Comparison of ENCODE assay signal across 8 cellular contexts in the genomic region with DNA sequence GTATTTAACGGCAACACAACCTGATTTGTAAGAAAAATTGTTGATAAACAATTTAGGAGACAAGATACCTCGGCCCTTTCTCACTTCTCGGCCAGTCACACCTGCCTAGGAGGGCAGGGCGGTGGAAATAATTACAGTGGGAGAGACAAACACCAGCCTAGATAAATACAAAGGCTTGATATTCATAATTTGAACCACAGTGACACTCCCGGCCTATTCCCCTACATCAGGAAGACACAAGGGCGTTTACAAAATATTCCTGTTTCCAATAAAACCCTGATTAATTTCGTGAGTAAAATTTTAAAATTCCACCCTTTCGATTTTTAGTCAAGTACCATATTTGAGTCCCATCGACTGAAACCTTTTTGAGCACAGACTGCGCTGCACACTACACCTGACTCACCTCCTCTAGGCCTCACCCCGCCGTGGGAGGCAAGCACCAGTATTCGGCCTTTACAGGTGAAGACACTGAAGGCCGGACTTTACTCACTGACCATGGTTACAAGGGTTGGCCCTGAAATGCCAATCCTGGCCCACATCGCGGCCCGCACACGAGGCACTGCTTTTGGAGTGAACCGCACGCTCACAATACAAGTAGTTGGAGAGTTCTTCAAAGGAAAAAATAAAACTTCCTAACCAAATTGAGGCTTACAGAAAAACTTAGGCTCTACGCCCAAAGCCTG. TPM values are rescaled to one million over a fixed set of nuclear protein-coding genes. Genes with fewer than 3 reads are reported as not detected.
DNase-seq lines count a peak whose midpoint lies in the region; ATAC-seq, FAIRE-seq and TF ChIP-seq lines count a peak whose summit lies in the region.

No MANE protein-coding gene starts in this region.

- H3K36me3 Mint-ChIP-seq in T-cell, result peaks cover 3% of the 10 kb centered on the region

- DNase-seq in AG08396 (ENCODE audit: low spot score), result peak; percentile 17
- peak in 23 of 34 experiments; percentile 7 to 41 (median 19) for DNase-seq in T-cell
- peak; percentile 7 for DNase-seq in brain pericyte (ENCODE audit: low read depth, low spot score)
- no peak for DNase-seq in keratinocyte (ENCODE audit: low read depth, low spot score)
- DNase-seq in stimulated activated CD4-positive, alpha-beta T cell treated with anti-CD3 and anti-CD28 coated beads, Interleukin-15, amount 100 ng/mL, for 24 hours, result peak; percentile 65
- DNase-seq in sciatic nerve (ENCODE audit: low spot score), result no peak

- H3K4me1 Mint-ChIP-seq in T-cell, result peaks cover 46 to 47% (median 47%) of the 10 kb centered on the region in 3 donors

- H3K27me3 Mint-ChIP-seq in T-cell, result no peaks in the 10 kb centered on the region

- no peaks in the 10 kb centered on the region for H3K9me3 Mint-ChIP-seq in T-cell

- peak overlapping the region; percentile 95 for H3K27ac Mint-ChIP-seq in T-cell

- ATAC-seq in HG02943 (IDR thresholded peaks at IDR 0.05; ENCODE audit: low read depth, unreplicated experiment), result peak; percentile 18
- peak; percentile 21 to 41 (median 38) for ATAC-seq in T-cell (replicated peaks in 1 of 4)
- ATAC-seq in HG02763 (IDR thresholded peaks at IDR 0.05; ENCODE audit: unreplicated experiment), result no peak
- no peak for ATAC-seq in sciatic nerve

- peaks cover 0 to 4% of the 10 kb centered on the region in 2 experiments for H3K36me3 ChIP-seq in keratinocyte (ENCODE audit: control insufficient read depth in 2 of 2, extremely low read depth in 1 of 2, insufficient read depth in 2 of 2, low read length in 2 of 2)

- peak overlapping the region; percentile 98 for H3K9ac ChIP-seq in keratinocyte (ENCODE audit: control insufficient read depth, extremely low read depth, insufficient read depth, low read length)

- peaks cover 8% of the 10 kb centered on the region for H3K4me1 ChIP-seq in keratinocyte (ENCODE audit: control insufficient read depth, extremely low read depth, insufficient read depth, low read length)

- CTCF ChIA-PET in T-cell (lab: Charles Lee), result no interaction called here

- H2AFZ ChIP-seq in keratinocyte (ENCODE audit: control insufficient read depth, low read length), result peak overlapping the region; percentile 75

- intact Hi-C loops in sciatic nerve (cut with DNase I), result no loop called here

- dilution Hi-C loops in keratinocyte (cut with MboI; ENCODE audit: extremely low pct_ligation_motif_present, low sequenced_read_pairs), result no loop called here

- H3K4me2 ChIP-seq in keratinocyte (ENCODE audit: control insufficient read depth, extremely low read depth, insufficient read depth, low read depth, low read length), result peak overlapping the region; percentile 97

- H3K4me3 ChIP-seq in keratinocyte (ENCODE audit: control insufficient read depth in 2 of 3, extremely low read depth in 1 of 3, insufficient read depth in 2 of 3, low read depth in 1 of 3, low read length in 3 of 3), result peak overlapping the region; percentile 78 to 94 (median 89)

- POLR2A ChIA-PET in T-cell (lab: Charles Lee), result no interaction called here

- peaks cover 12% of the 10 kb centered on the region for H4K20me1 ChIP-seq in keratinocyte (ENCODE audit: control insufficient read depth, extremely low read depth, insufficient read depth, low read length)

- H3K79me2 ChIP-seq in keratinocyte (ENCODE audit: control insufficient read depth, insufficient read depth, low read length), result peaks cover 57% of the 10 kb centered on the region

- H3K4me3 Mint-ChIP-seq in T-cell, result peak overlapping the region; percentile 91 to 95 (median 92)

- H3K27ac ChIP-seq in keratinocyte (ENCODE audit: control insufficient read depth, insufficient read depth, low read length), result peak overlapping the region; percentile 97

- H3K9me3 ChIP-seq in keratinocyte (ENCODE audit: control insufficient read depth, low read depth, low read length), result no peaks in the 10 kb centered on the region

- H3K27me3 ChIP-seq in keratinocyte (ENCODE audit: control insufficient read depth, extremely low read depth, insufficient read depth, low read length), result no peaks in the 10 kb centered on the region

- no peaks in the 10 kb centered on the region for H3K9me1 ChIP-seq in keratinocyte (ENCODE audit: control insufficient read depth, extremely low read depth, insufficient read depth, low read length)

- TF ChIP-seq CTCF in keratinocyte (optimal IDR thresholded peaks at IDR 0.05 in 1 of 3, IDR thresholded peaks at IDR 0.05 in 1 of 3, conservative IDR thresholded peaks at IDR 0.05 in 1 of 3; ENCODE audit: extremely low read depth in 1 of 3, insufficient read depth in 2 of 3, low read length in 3 of 3), result no peak

- no peak for FAIRE-seq in keratinocyte (lab: Jason Lieb, UNC)

RNA-seq across cellular contexts. Expression of gene ARPP19, which starts 0.8 kb away (rescaled TPM):
- total RNA-seq in T-cell, result 100 to 1,000 TPM in 2 of 5 donors, 10 to 100 TPM in 3; 84.1 to 106 (median 95.9) TPM
- polyA plus RNA-seq in keratinocyte, result 85.5 to 128 TPM (median 88.0 TPM) in 3 replicates
- polyA plus RNA-seq in keratinocyte (2011; ENCODE audit: low read depth), result 75.8 TPM
- polyA plus RNA-seq in keratinocyte (2011; cell fraction: cytosol; rRNA removed), result 60.6 and 107 TPM in 2 replicates
- polyA plus RNA-seq in keratinocyte (2011; cell fraction: nucleus; rRNA removed), result 38.6 and 53.1 TPM in 2 replicates
- 59.8 and 73.1 TPM in 2 replicates for polyA plus RNA-seq in keratinocyte (2012; ENCODE audit: low replicate concordance)
- 28.1 to 137 TPM (median 70.1 TPM) in 3 replicates for polyA minus RNA-seq in keratinocyte
- polyA minus RNA-seq in keratinocyte (2011; cell fraction: cytosol; rRNA and poly(A)+ RNA removed), result 79.6 TPM
- 29.1 and 55.6 TPM in 2 replicates for polyA minus RNA-seq in keratinocyte (2011; cell fraction: nucleus; rRNA and poly(A)+ RNA removed)
- 191 TPM for total RNA-seq in sciatic nerve

RNA-seq across cellular contexts. Expression of gene MYO5A, which starts 39.3 kb away (rescaled TPM):
- 10 to 100 TPM; 25.2 to 46.6 (median 29.5) TPM for total RNA-seq in T-cell
- 51.9 to 56.9 TPM (median 53.8 TPM) in 3 replicates for polyA plus RNA-seq in keratinocyte
- polyA plus RNA-seq in keratinocyte (2011; ENCODE audit: low read depth), result 40.2 TPM
- polyA plus RNA-seq in keratinocyte (2011; cell fraction: cytosol; rRNA removed), result 48.9 and 65.1 TPM in 2 replicates
- 60.1 and 67.9 TPM in 2 replicates for polyA plus RNA-seq in keratinocyte (2011; cell fraction: nucleus; rRNA removed)
- 13.1 and 37.9 TPM in 2 replicates for polyA plus RNA-seq in keratinocyte (2012; ENCODE audit: low replicate concordance)
- polyA minus RNA-seq in keratinocyte, result 80.6 to 158 TPM (median 119 TPM) in 3 replicates
- polyA minus RNA-seq in keratinocyte (2011; cell fraction: cytosol; rRNA and poly(A)+ RNA removed), result 75.2 TPM
- polyA minus RNA-seq in keratinocyte (2011; cell fraction: nucleus; rRNA and poly(A)+ RNA removed), result 61.6 and 130 TPM in 2 replicates
- total RNA-seq in sciatic nerve, result 30.2 TPM

Comparison
In these comparisons a context has a peak if more than half of its experiments do, and no peak if none do; other contexts are left out.
1. DNase-seq: peak in AG08396 (single experiment), T-cell (23 of 34), brain pericyte (single experiment) and stimulated activated CD4-positive, alpha-beta T cell treated with anti-CD3 and anti-CD28 coated beads, Interleukin-15, amount 100 ng/mL, for 24 hours (single experiment); none in keratinocyte (single experiment) and sciatic nerve (single experiment).
2. ATAC-seq: peak in HG02943 (single experiment) and T-cell (4 of 4); none in HG02763 (single experiment) and sciatic nerve (single experiment).